Comparison of ENCODE assay signal across 14 cellular contexts in genomic region chr3:8679817-8680553, GRCh38. TPM values are rescaled to one million over a fixed set of nuclear protein-coding genes. Genes with fewer than 3 reads are reported as not detected.
DNase-seq lines count a peak whose midpoint lies in the region; TF ChIP-seq lines count a peak whose summit lies in the region.
"Not testable (repeated sequence)": the region's sequence is repeated elsewhere in the genome, so short reads cannot be mapped to it uniquely, and the experiment has no call there.
"Had no signal": no experiment of that assay in that cellular context is flagged by ENCODE, and none has a peak within 500 bp of the region (broad histone marks: within the 10 kb centered on the region; RNA-seq: fewer than 3 reads in every experiment).

No MANE protein-coding gene starts in this region.

- H3T11ph ChIP-seq in H9 (ENCODE audit: low read length) = not testable (repeated sequence)

- DNase-seq in DMS53 treated with DMSO at 0.1 percent for 48 hours (lab: John Stamatoyannopoulos, UW; ENCODE audit: unreplicated experiment) (peak; percentile 2), M059J (ENCODE audit: low read depth) (peak; percentile 67), RKO (ENCODE audit: low spot score) (peak; percentile 35), astrocyte of the spinal cord (ENCODE audit: low read depth, low spot score) (peak; percentile 32), epithelial cell of prostate (ENCODE audit: low read depth, low spot score) (peak; percentile 14), mesendoderm (peak; percentile 65)
- not testable (repeated sequence) for DNase-seq in H9

- not testable (repeated sequence) for H3K4me3 ChIP-seq in astrocyte of the spinal cord (ENCODE audit: low read depth, low read length); mesendoderm (ENCODE audit: low read length)

- H3K36me3 ChIP-seq in mesendoderm (ENCODE audit: control insufficient read depth, insufficient read depth, low read length) = not testable (repeated sequence)

- H3K79me2 ChIP-seq in H9 (ENCODE audit: insufficient read depth, low read length); mesendoderm (ENCODE audit: control insufficient read depth, insufficient read depth, low read length): not testable (repeated sequence)

- H3K27me3 ChIP-seq in H9 (ENCODE audit: insufficient read depth, low read length); mesendoderm (ENCODE audit: insufficient read depth, low read length, poor library complexity): not testable (repeated sequence)

- not testable (repeated sequence) for H2BK12ac ChIP-seq in H9 (ENCODE audit: insufficient read length, low read depth, low read length)

- H4K5ac ChIP-seq in H9 (ENCODE audit: insufficient read length, low read depth, low read length); mesendoderm (ENCODE audit: low read length): not testable (repeated sequence)

- H3K27me3 Mint-ChIP-seq in H9 (ENCODE audit: low read depth) = peaks cover 40% of the 10 kb centered on the region

- H3K9me3 ChIP-seq in H9 (ENCODE audit: control insufficient read depth, low read depth, low read length) = not testable (repeated sequence)

- not testable (repeated sequence) for H4K20me1 ChIP-seq in H9 (ENCODE audit: control insufficient read depth, insufficient read depth, insufficient read length)

- H3K79me1 ChIP-seq in H9 (ENCODE audit: insufficient read depth, low read depth, low read length, poor library complexity, severe bottlenecking); mesendoderm (ENCODE audit: low read length): not testable (repeated sequence)

- H2BK120ac ChIP-seq in H9 (ENCODE audit: low read depth, low read length, poor library complexity, severe bottlenecking); mesendoderm (ENCODE audit: low read depth, low read length): not testable (repeated sequence)

- not testable (repeated sequence) for H3K14ac ChIP-seq in H9 (ENCODE audit: insufficient read depth, low read length)

- not testable (repeated sequence) for H2AK5ac ChIP-seq in H9 (ENCODE audit: insufficient read length, low read length); mesendoderm (ENCODE audit: low read length)

- not testable (repeated sequence) for H3K4me2 ChIP-seq in H9 (ENCODE audit: insufficient read depth, insufficient read length, low read length); mesendoderm (ENCODE audit: low read length)

- H3K4ac ChIP-seq in H9 (ENCODE audit: low read depth, low read length); mesendoderm (ENCODE audit: low read depth, low read length): not testable (repeated sequence)

- H4K91ac ChIP-seq in H9 (ENCODE audit: insufficient read length, low read depth, low read length) = not testable (repeated sequence)

- not testable (repeated sequence) for H3K4me3 Mint-ChIP-seq in H9

- H4K8ac ChIP-seq in H9 (replicated peaks; ENCODE audit: insufficient read length, low read depth, low read length); mesendoderm (ENCODE audit: low read depth, low read length): not testable (repeated sequence)

- not testable (repeated sequence) for H2BK20ac ChIP-seq in H9 (ENCODE audit: low read depth, low read length, poor library complexity, severe bottlenecking)

- in situ Hi-C loops in astrocyte of the spinal cord (cut with HindIII; ENCODE audit: low sequenced_read_pairs) = not testable (repeated sequence)

- not testable (repeated sequence) for H3K9ac ChIP-seq in H9 (ENCODE audit: extremely low read depth, insufficient read length, low read length); mesendoderm (ENCODE audit: low read length)

- H3K23me2 ChIP-seq in H9 (ENCODE audit: insufficient read length, low read depth, low read length, poor library complexity, severe bottlenecking) = not testable (repeated sequence)

- not testable (repeated sequence) for H3K27ac ChIP-seq in H9 (ENCODE audit: insufficient read length, low read depth, low read length); epithelial cell of prostate; mesendoderm (ENCODE audit: low read depth, low read length)

- not testable (repeated sequence) for H3K56ac ChIP-seq in H9 (ENCODE audit: insufficient read length, low read depth, low read length)
- peak overlapping the region; percentile 2 for H3K56ac ChIP-seq in mesendoderm (ENCODE audit: low read length)

- peak overlapping the region in 2 of 3 experiments; percentile 77 to 85; a peak in 1 of 7 replicates for H3K27ac Mint-ChIP-seq in H9

- not testable (repeated sequence) for H3K18ac ChIP-seq in H9 (ENCODE audit: insufficient read length, low read depth, low read length); mesendoderm (ENCODE audit: low read length)

- H2AFZ ChIP-seq in H9 (ENCODE audit: low read length) = not testable (repeated sequence)

- H3K9me3 Mint-ChIP-seq in H9 = not testable (repeated sequence)

- H2BK5ac ChIP-seq in H9 (ENCODE audit: insufficient read length, low read length); mesendoderm (ENCODE audit: low read length): not testable (repeated sequence)

- not testable (repeated sequence) for H3K4me1 ChIP-seq in H9 (ENCODE audit: insufficient read depth, low read length); mesendoderm (ENCODE audit: control insufficient read depth, low read depth, low read length)

- no CpG with 5 or more reads among the region's 13 CpGs for WGBS in H9 (ENCODE audit: extremely low coverage, insufficient read length, low lambda C conversion rate)
- WGBS in mesendoderm (ENCODE audit: extremely low coverage, insufficient coverage, low lambda C conversion rate) = no CpG with 5 or more reads among the region's 13 CpGs

- H3K4me1 Mint-ChIP-seq in H9 = peaks cover 16 to 30% of the 10 kb centered on the region in 2 experiments

- H2BK15ac ChIP-seq in H9 (ENCODE audit: low read depth, low read length); mesendoderm (replicated peaks; ENCODE audit: low read depth): not testable (repeated sequence)

- H3K23ac ChIP-seq in H9 (ENCODE audit: insufficient read length, low read depth, low read length); mesendoderm (ENCODE audit: low read length): not testable (repeated sequence)

- not testable (repeated sequence) for TF ChIP-seq CTCF in H9 (conservative IDR thresholded peaks at IDR 0.05); astrocyte of the spinal cord (IDR thresholded peaks at IDR 0.05; ENCODE audit: low read depth, low read length)

- H3K36me3 Mint-ChIP-seq in H9 (ENCODE audit: insufficient read depth in 1 of 3, low read depth in 3 of 3) = not testable (repeated sequence)

RNA-seq across cellular contexts. Expression of gene SSUH2, which starts 35.4 kb away (rescaled TPM):
- total RNA-seq in H9 (2021) = 0.61 and 0.64 TPM in 2 replicates
- total RNA-seq in M059J (2014; rRNA removed; shearing (Covaris generic)) = 0.05 TPM in 1 of 2 replicates, not detected in the other
- 0.25 TPM for polyA plus RNA-seq in mesendoderm (2013, experiment 1 of 2)
- 0.25 TPM for polyA plus RNA-seq in mesendoderm (2013, experiment 2 of 2)
- total RNA-seq: chondrocyte, fibroblast of villous mesenchyme had no signal

RNA-seq across cellular contexts. Expression of gene CAV3, which starts 53.6 kb away (rescaled TPM):
- not detected in 2 replicates for total RNA-seq in H9 (2021)
- total RNA-seq in M059J (2014; rRNA removed; shearing (Covaris generic)) = not detected in 2 replicates
- polyA plus RNA-seq in mesendoderm (2013, experiment 1 of 2) = not detected
- polyA plus RNA-seq in mesendoderm (2013, experiment 2 of 2) = not detected
- total RNA-seq: activated CD8-positive, alpha-beta memory T cell treated with anti-CD3 and anti-CD28 coated beads, Interleukin-2, amount 10 ng/mL, durations not matched to agents 7 days and 5 days; chondrocyte; fibroblast of villous mesenchyme; left colon; progenitor cell of endocrine pancreas; sciatic nerve; transverse colon had no signal
